8 cellular contexts compared by ENCODE assay signal in genomic region chr16:13919683-13920509, GRCh38. TPM values are rescaled to one million over a fixed set of nuclear protein-coding genes. Genes with fewer than 3 reads are reported as not detected.
DNase-seq lines count a peak whose midpoint lies in the region; ATAC-seq and FAIRE-seq lines count a peak whose summit lies in the region.

ERCC4 (plus strand) TSS chr16:13920154; CDS start chr16:13920166, 12 bp downstream.

- H3K4me3 Mint-ChIP-seq in activated CD4-positive, alpha-beta T cell treated with anti-CD3 and anti-CD28 coated beads for 36 hours: peak within 1 kb of the TSS; percentile 94

- no peaks in the 10 kb centered on the region for H3K27me3 Mint-ChIP-seq in activated CD4-positive, alpha-beta T cell treated with anti-CD3 and anti-CD28 coated beads for 36 hours

- intact Hi-C loops in activated CD4-positive, alpha-beta T cell treated with anti-CD3 and anti-CD28 coated beads for 36 hours (cut with DNase I, micrococcal nuclease): loop anchor here (1.0 to 10.0 kb wide), 9 partner anchors 54 to 712 kb away; partner anchors contain the start of genes BFAR (in 2 of the 2), MRTFB (in 2 of the 2) and PARN (in 1 of the 2)

- no peaks in the 10 kb centered on the region for H3K9me3 Mint-ChIP-seq in activated CD4-positive, alpha-beta T cell treated with anti-CD3 and anti-CD28 coated beads for 36 hours (ENCODE audit: low read depth)

- peak; percentile 89 for DNase-seq in GM19239 (ENCODE audit: insufficient read length, low spot score)
- peak; percentile 99 to 100 for DNase-seq in NCI-H524 (lab: John Stamatoyannopoulos, UW)
- peak; percentile 99 for DNase-seq in activated CD4-positive, alpha-beta T cell treated with anti-CD3 and anti-CD28 coated beads for 36 hours
- DNase-seq in kidney glomerular epithelial cell (lab: John Stamatoyannopoulos, UW): peak; percentile 99
- DNase-seq in stimulated activated CD4-positive, alpha-beta T cell treated with anti-CD3 and anti-CD28 coated beads, Interleukin-1b, Interleukin-23, amount 100 ng/mL, for 1 hour (ENCODE audit: low read depth in 2 of 2): peak; percentile 96 to 99

- POLR2A ChIA-PET in activated CD4-positive, alpha-beta T cell treated with anti-CD3 and anti-CD28 coated beads for 36 hours (lab: Charles Lee): interaction anchor here (0.6 to 1.3 kb wide), 2 partner anchors 275 to 366 kb away, joined by 6 to 7 read pairs; no protein-coding TSS in a partner anchor

- H3K36me3 ChIP-seq in BLaER1 treated with 17β-estradiol and CSF1 and Interleukin-3, amounts not matched to agents 10 nM and 100 nM: peaks cover 0 to 18% (median 9%) of the 10 kb centered on the region in 11 experiments; a peak in 12 of 22 replicates

- H3K4me1 Mint-ChIP-seq in activated CD4-positive, alpha-beta T cell treated with anti-CD3 and anti-CD28 coated beads for 36 hours: peaks cover 19% of the 10 kb centered on the region

- peak within 1 kb of the TSS; percentile 86 to 94 (median 91) for H3K9ac ChIP-seq in BLaER1 treated with 17β-estradiol and CSF1 and Interleukin-3, amounts not matched to agents 10 nM and 100 nM

- peaks cover 7% of the 10 kb centered on the region for H3K36me3 Mint-ChIP-seq in activated CD4-positive, alpha-beta T cell treated with anti-CD3 and anti-CD28 coated beads for 36 hours (ENCODE audit: low read depth)

- H3K4me2 ChIP-seq in BLaER1 treated with 17β-estradiol and CSF1 and Interleukin-3, amounts not matched to agents 10 nM and 100 nM: peak within 1 kb of the TSS; percentile 92 to 98 (median 95)

- CTCF ChIA-PET in activated CD4-positive, alpha-beta T cell treated with anti-CD3 and anti-CD28 coated beads for 36 hours (lab: Charles Lee): interaction anchor here (0.6 to 3.2 kb wide), 51 partner anchors 9 to 1168 kb away, joined by 3 to 20 read pairs (median 4); partner anchors contain the start of gene PARN

- no peaks in the 10 kb centered on the region for H4K20me1 ChIP-seq in BLaER1 treated with 17β-estradiol and CSF1 and Interleukin-3, amounts not matched to agents 10 nM and 100 nM

- peak; percentile 99 for FAIRE-seq in GM19239 (lab: Jason Lieb, UNC)

- H3K27me3 ChIP-seq in BLaER1 treated with 17β-estradiol and CSF1 and Interleukin-3, amounts not matched to agents 10 nM and 100 nM: no peaks in the 10 kb centered on the region

- no peaks in the 10 kb centered on the region for H3K9me3 ChIP-seq in BLaER1 treated with 17β-estradiol and CSF1 and Interleukin-3, amounts not matched to agents 10 nM and 100 nM (replicated peaks in 1 of 11)

- peak within 1 kb of the TSS; percentile 84 for H3K27ac Mint-ChIP-seq in activated CD4-positive, alpha-beta T cell treated with anti-CD3 and anti-CD28 coated beads for 36 hours

- peak; percentile 98 for ATAC-seq in HG03457 (IDR thresholded peaks at IDR 0.05; ENCODE audit: unreplicated experiment)
- ATAC-seq in activated CD4-positive, alpha-beta T cell treated with anti-CD3 and anti-CD28 coated beads for 36 hours: peak; percentile 99

- peak within 1 kb of the TSS; percentile 70 to 94 (median 84) for H3K4me3 ChIP-seq in BLaER1 treated with 17β-estradiol and CSF1 and Interleukin-3, amounts not matched to agents 10 nM and 100 nM

- peaks cover 12 to 25% (median 17%) of the 10 kb centered on the region in 10 experiments for H3K4me1 ChIP-seq in BLaER1 treated with 17β-estradiol and CSF1 and Interleukin-3, amounts not matched to agents 10 nM and 100 nM

- peak within 1 kb of the TSS; percentile 69 to 92 (median 86) for H3K27ac ChIP-seq in BLaER1 treated with 17β-estradiol and CSF1 and Interleukin-3, amounts not matched to agents 10 nM and 100 nM
- peak within 1 kb of the TSS; percentile 88 for H3K27ac ChIP-seq in cingulate gyrus (ENCODE audit: low read depth, low read length)

RNA-seq across cellular contexts. Expression of gene ERCC4, which starts in this region (rescaled TPM):
- 10 to 100 TPM; 11.5 to 13.9 TPM for total RNA-seq in activated CD4-positive, alpha-beta T cell treated with anti-CD3 and anti-CD28 coated beads for 36 hours

Comparison
In these comparisons a context has a peak if more than half of its experiments do, and no peak if none do; other contexts are left out.
1. Peak in every context shown above with its lines: DNase-seq, ATAC-seq, H3K4me3 ChIP-seq and H3K27ac ChIP-seq.